29 cellular contexts compared by ENCODE assay signal in the genomic region with DNA sequence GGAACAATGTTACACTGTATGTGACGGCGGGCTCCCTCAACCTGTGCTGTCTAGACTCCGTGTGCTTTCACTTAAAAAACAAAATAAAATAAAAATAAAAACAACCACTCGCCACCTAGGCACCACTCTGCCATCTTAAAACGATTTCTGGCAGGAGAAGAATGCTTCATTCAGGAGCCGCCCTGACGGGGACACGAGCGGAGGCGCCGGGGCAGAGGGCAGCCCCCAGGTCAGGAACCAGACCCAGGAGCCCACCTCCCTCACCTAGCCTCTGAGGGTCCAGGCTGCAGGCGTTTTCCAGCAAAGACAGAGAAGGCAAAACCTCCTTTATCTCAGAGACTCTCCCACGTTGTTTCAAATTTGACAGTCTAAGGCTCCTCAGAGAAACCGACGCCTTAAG.
"Had no signal": no experiment of that assay in that cellular context is flagged by ENCODE, and none has a peak within 500 bp of the region (broad histone marks: within the 10 kb centered on the region; RNA-seq: fewer than 3 reads in every experiment).

No MANE protein-coding gene starts in this region.

- H3K9me3 ChIP-seq: heart left ventricle, lower lobe of right lung, neutrophil, right atrium auricular region, right lobe of liver, tibial nerve, upper lobe of right lung had no signal

- H3K27me3 Mint-ChIP-seq: naive B cell; stimulated activated naive CD8-positive, alpha-beta T cell treated with anti-CD3 and anti-CD28 coated beads, Interleukin-15, amount 100 ng/mL, for 72 hours had no signal

- H3K4me1 ChIP-seq: heart left ventricle, lower lobe of right lung, parathyroid adenoma, right atrium auricular region, tibial nerve, upper lobe of right lung had no signal

- H3K36me3 ChIP-seq: lower lobe of right lung, neural progenitor cell, neutrophil, right atrium auricular region, tibial nerve, upper lobe of right lung had no signal

- H3K27me3 ChIP-seq: heart left ventricle, neural progenitor cell, right atrium auricular region, right lobe of liver, tibial nerve, upper lobe of right lung had no signal

- H3K4me3 ChIP-seq: heart left ventricle, lower lobe of right lung, neural progenitor cell, right atrium auricular region, right lobe of liver, skin epidermis, tibial nerve, upper lobe of right lung had no signal

- H3K4me1 Mint-ChIP-seq: mesothelial cell of epicardium; naive B cell; nephron progenitor cell; stimulated activated memory B cell treated with anti-CD40 and anti-IgM and Interleukin-4, amounts not matched to agents 10 μg/mL and 1 μg/mL and 100 μg/mL, for 72 hours had no signal

- H3K9ac ChIP-seq: neural progenitor cell, parathyroid adenoma had no signal

- ATAC-seq: heart left ventricle; left ventricle myocardium superior; lower lobe of right lung; natural killer cell; right lobe of liver; stimulated activated memory B cell treated with anti-CD40 and anti-IgM and Interleukin-4, amounts not matched to agents 10 μg/mL and 1 μg/mL and 100 μg/mL, for 72 hours; stimulated activated naive CD8-positive, alpha-beta T cell treated with anti-CD3 and anti-CD28 coated beads, Interleukin-15, amount 100 ng/mL, for 72 hours; upper lobe of right lung had no signal

- DNase-seq: heart left ventricle; hypothalamus; immature natural killer cell; left ventricle myocardium superior; lower lobe of right lung; mammary epithelial cell; naive B cell; natural killer cell; nephron progenitor cell; occipital lobe; stimulated activated CD4-positive, alpha-beta T cell treated with anti-CD3 and anti-CD28 coated beads, Interleukin-2, amount 100 ng/mL, for 48 hours; stimulated activated CD4-positive, alpha-beta T cell treated with anti-CD3 and anti-CD28 coated beads, Interleukin-4, amount 100 ng/mL, for 4 hours; stimulated activated CD8-positive, alpha-beta memory T cell treated with anti-CD3 and anti-CD28 coated beads, Interleukin-4, amount 100 ng/mL, for 48 hours; stimulated activated naive CD4-positive, alpha-beta T cell treated with Interleukin-2 at 50 U/mL for 16 hours; stimulated activated naive CD8-positive, alpha-beta T cell treated with anti-CD3 and anti-CD28 coated beads, Interleukin-15, amount 100 ng/mL, for 72 hours; substantia nigra; upper lobe of right lung had no signal

- H3K27ac ChIP-seq: heart left ventricle, lower lobe of right lung, neural progenitor cell, neutrophil, parathyroid adenoma, right atrium auricular region, right lobe of liver, skin epidermis, tibial nerve, upper lobe of right lung had no signal

- H3K36me3 Mint-ChIP-seq: mesothelial cell of epicardium; naive B cell; natural killer cell; neural progenitor cell; stimulated activated memory B cell treated with anti-CD40 and anti-IgM and Interleukin-4, amounts not matched to agents 10 μg/mL and 1 μg/mL and 100 μg/mL, for 72 hours had no signal

- H3K9me3 Mint-ChIP-seq: immature natural killer cell; mesothelial cell of epicardium; natural killer cell; nephron progenitor cell; neural progenitor cell; stimulated activated memory B cell treated with anti-CD40 and anti-IgM and Interleukin-4, amounts not matched to agents 10 μg/mL and 1 μg/mL and 100 μg/mL, for 72 hours; stimulated activated naive CD8-positive, alpha-beta T cell treated with anti-CD3 and anti-CD28 coated beads, Interleukin-15, amount 100 ng/mL, for 72 hours had no signal

- H3K27ac Mint-ChIP-seq: immature natural killer cell; mesothelial cell of epicardium; naive B cell; natural killer cell; progenitor cell of endocrine pancreas; stimulated activated memory B cell treated with anti-CD40 and anti-IgM and Interleukin-4, amounts not matched to agents 10 μg/mL and 1 μg/mL and 100 μg/mL, for 72 hours; stimulated activated naive CD8-positive, alpha-beta T cell treated with anti-CD3 and anti-CD28 coated beads, Interleukin-15, amount 100 ng/mL, for 72 hours had no signal

- FAIRE-seq: islet of Langerhans, urothelium cell line had no signal

- H3K4me3 Mint-ChIP-seq: immature natural killer cell; mesothelial cell of epicardium; naive B cell; natural killer cell; nephron progenitor cell; neural progenitor cell; stimulated activated memory B cell treated with anti-CD40 and anti-IgM and Interleukin-4, amounts not matched to agents 10 μg/mL and 1 μg/mL and 100 μg/mL, for 72 hours; stimulated activated naive CD8-positive, alpha-beta T cell treated with anti-CD3 and anti-CD28 coated beads, Interleukin-15, amount 100 ng/mL, for 72 hours had no signal
